In genomic region chr11:129881570-129882170, GRCh38 we compare ENCODE assay signal across 8 cellular contexts. TPM values are rescaled to one million over a fixed set of nuclear protein-coding genes. Genes with fewer than 3 reads are reported as not detected.
A peak's percentile ranks its signal among the peaks of the same experiment; 100 is the strongest.
DNase-seq lines count a peak whose midpoint lies in the region; ATAC-seq and TF ChIP-seq lines count a peak whose summit lies in the region.

No MANE protein-coding gene starts in this region.

- H3K4me1 Mint-ChIP-seq in activated B cell treated with CpG ODN at 0.5 μM for 24 hours = no peaks in the 10 kb centered on the region
- H3K4me1 Mint-ChIP-seq in effector memory CD8-positive, alpha-beta T cell (ENCODE audit: low read depth in 2 of 2) = peaks cover 3% of the 10 kb centered on the region in 2 donors

- H3K4me3 ChIP-seq in prostate gland = no peak overlapping the region

- H3K27me3 ChIP-seq in prostate gland (replicated peaks; ENCODE audit: insufficient read depth) = no peaks in the 10 kb centered on the region

- intact Hi-C loops in activated B cell treated with CpG ODN at 0.5 μM for 24 hours (cut with micrococcal nuclease) = loop anchor here (1.0 kb wide), 1 partner anchor 251 kb away; no protein-coding TSS in a partner anchor
- intact Hi-C loops in prostate gland (cut with DNase I) = no loop called here

- peak; percentile 66 for DNase-seq in AG08395 (ENCODE audit: low spot score)
- DNase-seq in HT1080 (ENCODE audit: low read depth) = peak; percentile 34
- no peak for DNase-seq in activated B cell treated with CpG ODN at 0.5 μM for 24 hours
- DNase-seq in effector memory CD8-positive, alpha-beta T cell = peak in 2 of 3 experiments; percentile 8 to 9
- DNase-seq in prostate gland (ENCODE audit: low spot score) = peak; percentile 40

- H3K36me3 ChIP-seq in prostate gland = peaks cover 7 to 18% of the 10 kb centered on the region in 2 donors

- H3K36me3 Mint-ChIP-seq in activated B cell treated with CpG ODN at 0.5 μM for 24 hours (ENCODE audit: low read depth) = peaks cover 94% of the 10 kb centered on the region
- peaks cover 87% of the 10 kb centered on the region for H3K36me3 Mint-ChIP-seq in effector memory CD8-positive, alpha-beta T cell (ENCODE audit: insufficient read depth)

- H3K27ac ChIP-seq in prostate gland = no peak overlapping the region

- H3K9me3 Mint-ChIP-seq in activated B cell treated with CpG ODN at 0.5 μM for 24 hours = no peaks in the 10 kb centered on the region
- H3K9me3 Mint-ChIP-seq in effector memory CD8-positive, alpha-beta T cell = no peaks in the 10 kb centered on the region

- TF ChIP-seq CTCF in GM12874 (IDR thresholded peaks at IDR 0.05; ENCODE audit: insufficient read depth, low read depth, low read length) = peak; percentile 62
- TF ChIP-seq CTCF in activated B cell treated with CpG ODN at 0.5 μM for 24 hours (IDR thresholded peaks at IDR 0.05) = no peak
- TF ChIP-seq CTCF in prostate gland (IDR thresholded peaks at IDR 0.05) = peak in 3 of 4 experiments; percentile 19 to 62 (median 35)

- H3K27me3 Mint-ChIP-seq in activated B cell treated with CpG ODN at 0.5 μM for 24 hours = no peaks in the 10 kb centered on the region
- H3K27me3 Mint-ChIP-seq in effector memory CD8-positive, alpha-beta T cell = no peaks in the 10 kb centered on the region

- H3K27ac Mint-ChIP-seq in activated B cell treated with CpG ODN at 0.5 μM for 24 hours = no peak overlapping the region
- no peak overlapping the region for H3K27ac Mint-ChIP-seq in effector memory CD8-positive, alpha-beta T cell

- 65% methylated on average over 9 of the region's 9 CpGs for WGBS in prostate gland

- ATAC-seq in activated B cell treated with CpG ODN at 0.5 μM for 24 hours (ENCODE audit: low read depth) = peak; percentile 52
- peak; percentile 39 for ATAC-seq in effector memory CD8-positive, alpha-beta T cell (replicated peaks)
- no peak for ATAC-seq in GM21619 (IDR thresholded peaks at IDR 0.05; ENCODE audit: unreplicated experiment)
- no peak for ATAC-seq in GM19452 (IDR thresholded peaks at IDR 0.05; ENCODE audit: unreplicated experiment)

- H3K4me3 Mint-ChIP-seq in activated B cell treated with CpG ODN at 0.5 μM for 24 hours = no peak overlapping the region
- no peak overlapping the region for H3K4me3 Mint-ChIP-seq in effector memory CD8-positive, alpha-beta T cell

- H3K9me3 ChIP-seq in prostate gland = no peaks in the 10 kb centered on the region

- CTCF ChIA-PET in activated B cell treated with CpG ODN at 0.5 μM for 24 hours (lab: Charles Lee) = interaction anchor here (1.6 to 3.1 kb wide), 2 partner anchors 42 to 250 kb away, joined by 3 to 30 read pairs; no protein-coding TSS in a partner anchor

- H3K4me1 ChIP-seq in prostate gland (replicated peaks) = no peaks in the 10 kb centered on the region

- no peak for TF ChIP-seq POLR2A in prostate gland (IDR thresholded peaks at IDR 0.05)

- POLR2A ChIA-PET in activated B cell treated with CpG ODN at 0.5 μM for 24 hours (lab: Charles Lee) = no interaction called here

RNA-seq across cellular contexts. Expression of gene NFRKB, which starts 13.7 kb away (rescaled TPM):
- 22.9 and 23.6 TPM in 2 replicates for total RNA-seq in HT1080 (2014; rRNA removed; shearing (Covaris generic))
- polyA plus RNA-seq in HT1080 (2015; cell fraction: cytosol; rRNA removed) = 13.2 and 17.0 TPM in 2 replicates
- polyA plus RNA-seq in HT1080 (2015; cell fraction: nucleus; rRNA removed) = 36.6 and 41.3 TPM in 2 replicates
- 27.2 and 28.9 TPM in 2 replicates for total RNA-seq in activated B cell treated with CpG ODN at 0.5 μM for 24 hours
- total RNA-seq in prostate gland = 10 to 100 TPM; 26.2 to 51.4 TPM

Comparison
In these comparisons a context has a peak if more than half of its experiments do, and no peak if none do; other contexts are left out.
1. ATAC-seq: peak in activated B cell treated with CpG ODN at 0.5 μM for 24 hours (single experiment) and effector memory CD8-positive, alpha-beta T cell (single experiment); none in GM21619 (single experiment) and GM19452 (single experiment).